In genomic region chr15:63381301-63382192, GRCh38 we compare ENCODE assay signal across 1 cellular context.
TF ChIP-seq lines count a peak whose summit lies in the region.

CA12 (minus strand) TSS chr15:63381846; CDS start chr15:63381720, 126 bp downstream.

TF ChIP-seq in HepG2, 621 proteins besides CTCF, POLR2A, EP300 and RAD21 (continued from another document):
- TF ChIP-seq, protein P1, sequence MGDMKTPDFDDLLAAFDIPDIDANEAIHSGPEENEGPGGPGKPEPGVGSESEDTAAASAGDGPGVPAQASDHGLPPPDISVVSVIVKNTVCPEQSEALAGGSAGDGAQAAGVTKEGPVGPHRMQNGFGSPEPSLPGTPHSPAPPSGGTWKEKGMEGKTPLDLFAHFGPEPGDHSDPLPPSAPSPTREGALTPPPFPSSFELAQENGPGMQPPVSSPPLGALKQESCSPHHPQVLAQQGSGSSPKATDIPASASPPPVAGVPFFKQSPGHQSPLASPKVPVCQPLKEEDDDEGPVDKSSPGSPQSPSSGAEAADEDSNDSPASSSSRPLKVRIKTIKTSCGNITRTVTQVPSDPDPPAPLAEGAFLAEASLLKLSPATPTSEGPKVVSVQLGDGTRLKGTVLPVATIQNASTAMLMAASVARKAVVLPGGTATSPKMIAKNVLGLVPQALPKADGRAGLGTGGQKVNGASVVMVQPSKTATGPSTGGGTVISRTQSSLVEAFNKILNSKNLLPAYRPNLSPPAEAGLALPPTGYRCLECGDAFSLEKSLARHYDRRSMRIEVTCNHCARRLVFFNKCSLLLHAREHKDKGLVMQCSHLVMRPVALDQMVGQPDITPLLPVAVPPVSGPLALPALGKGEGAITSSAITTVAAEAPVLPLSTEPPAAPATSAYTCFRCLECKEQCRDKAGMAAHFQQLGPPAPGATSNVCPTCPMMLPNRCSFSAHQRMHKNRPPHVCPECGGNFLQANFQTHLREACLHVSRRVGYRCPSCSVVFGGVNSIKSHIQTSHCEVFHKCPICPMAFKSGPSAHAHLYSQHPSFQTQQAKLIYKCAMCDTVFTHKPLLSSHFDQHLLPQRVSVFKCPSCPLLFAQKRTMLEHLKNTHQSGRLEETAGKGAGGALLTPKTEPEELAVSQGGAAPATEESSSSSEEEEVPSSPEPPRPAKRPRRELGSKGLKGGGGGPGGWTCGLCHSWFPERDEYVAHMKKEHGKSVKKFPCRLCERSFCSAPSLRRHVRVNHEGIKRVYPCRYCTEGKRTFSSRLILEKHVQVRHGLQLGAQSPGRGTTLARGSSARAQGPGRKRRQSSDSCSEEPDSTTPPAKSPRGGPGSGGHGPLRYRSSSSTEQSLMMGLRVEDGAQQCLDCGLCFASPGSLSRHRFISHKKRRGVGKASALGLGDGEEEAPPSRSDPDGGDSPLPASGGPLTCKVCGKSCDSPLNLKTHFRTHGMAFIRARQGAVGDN (CRISPR knock-in tag; IDR thresholded peaks at IDR 0.05), result peak; percentile 66
- TF ChIP-seq TOPORS (CRISPR knock-in tag; IDR thresholded peaks at IDR 0.05) (0 out of 2 replicates have a peak, but pooled peaks have one; percentile 35), ZNF563 (CRISPR knock-in tag; IDR thresholded peaks at IDR 0.05) (peak; percentile 67; the same call in 1 of the 2 replicates), ZNF263 (CRISPR knock-in tag; IDR thresholded peaks at IDR 0.05) (peak; percentile 20; the same call in 1 of the 2 replicates), SUZ12 (IDR thresholded peaks at IDR 0.05; ENCODE audit: low read depth, low read length) (no peak), ZNF781 (CRISPR knock-in tag; IDR thresholded peaks at IDR 0.05; ENCODE audit: borderline replicate concordance, not compliant biosample characterization) (no peak), GLI4 (CRISPR knock-in tag; IDR thresholded peaks at IDR 0.05; ENCODE audit: borderline replicate concordance) (0 out of 2 replicates have a peak, but pooled peaks have one; percentile 23), ZNF800 (CRISPR knock-in tag; IDR thresholded peaks at IDR 0.05) (peak; percentile 83; the same call in 1 of the 2 replicates), HNRNPLL (IDR thresholded peaks at IDR 0.05; ENCODE audit: low read depth, low read length, poor library complexity, severe bottlenecking) (peak; percentile 45)
- TF ChIP-seq, protein P2, sequence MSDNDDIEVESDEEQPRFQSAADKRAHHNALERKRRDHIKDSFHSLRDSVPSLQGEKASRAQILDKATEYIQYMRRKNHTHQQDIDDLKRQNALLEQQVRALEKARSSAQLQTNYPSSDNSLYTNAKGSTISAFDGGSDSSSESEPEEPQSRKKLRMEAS (IDR thresholded peaks at IDR 0.05), result peak; percentile 44; the same call in 1 of the 2 replicates
- TF ChIP-seq, protein P3, sequence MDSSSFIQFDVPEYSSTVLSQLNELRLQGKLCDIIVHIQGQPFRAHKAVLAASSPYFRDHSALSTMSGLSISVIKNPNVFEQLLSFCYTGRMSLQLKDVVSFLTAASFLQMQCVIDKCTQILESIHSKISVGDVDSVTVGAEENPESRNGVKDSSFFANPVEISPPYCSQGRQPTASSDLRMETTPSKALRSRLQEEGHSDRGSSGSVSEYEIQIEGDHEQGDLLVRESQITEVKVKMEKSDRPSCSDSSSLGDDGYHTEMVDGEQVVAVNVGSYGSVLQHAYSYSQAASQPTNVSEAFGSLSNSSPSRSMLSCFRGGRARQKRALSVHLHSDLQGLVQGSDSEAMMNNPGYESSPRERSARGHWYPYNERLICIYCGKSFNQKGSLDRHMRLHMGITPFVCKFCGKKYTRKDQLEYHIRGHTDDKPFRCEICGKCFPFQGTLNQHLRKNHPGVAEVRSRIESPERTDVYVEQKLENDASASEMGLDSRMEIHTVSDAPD (CRISPR knock-in tag; IDR thresholded peaks at IDR 0.05), result 0 out of 2 replicates have a peak, but pooled peaks have one; percentile 37
- TF ChIP-seq, protein P4, sequence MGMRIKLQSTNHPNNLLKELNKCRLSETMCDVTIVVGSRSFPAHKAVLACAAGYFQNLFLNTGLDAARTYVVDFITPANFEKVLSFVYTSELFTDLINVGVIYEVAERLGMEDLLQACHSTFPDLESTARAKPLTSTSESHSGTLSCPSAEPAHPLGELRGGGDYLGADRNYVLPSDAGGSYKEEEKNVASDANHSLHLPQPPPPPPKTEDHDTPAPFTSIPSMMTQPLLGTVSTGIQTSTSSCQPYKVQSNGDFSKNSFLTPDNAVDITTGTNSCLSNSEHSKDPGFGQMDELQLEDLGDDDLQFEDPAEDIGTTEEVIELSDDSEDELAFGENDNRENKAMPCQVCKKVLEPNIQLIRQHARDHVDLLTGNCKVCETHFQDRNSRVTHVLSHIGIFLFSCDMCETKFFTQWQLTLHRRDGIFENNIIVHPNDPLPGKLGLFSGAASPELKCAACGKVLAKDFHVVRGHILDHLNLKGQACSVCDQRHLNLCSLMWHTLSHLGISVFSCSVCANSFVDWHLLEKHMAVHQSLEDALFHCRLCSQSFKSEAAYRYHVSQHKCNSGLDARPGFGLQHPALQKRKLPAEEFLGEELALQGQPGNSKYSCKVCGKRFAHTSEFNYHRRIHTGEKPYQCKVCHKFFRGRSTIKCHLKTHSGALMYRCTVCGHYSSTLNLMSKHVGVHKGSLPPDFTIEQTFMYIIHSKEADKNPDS (CRISPR knock-in tag; IDR thresholded peaks at IDR 0.05), result 0 out of 2 replicates have a peak, but pooled peaks have one; percentile 51
- TF ChIP-seq, protein P5, sequence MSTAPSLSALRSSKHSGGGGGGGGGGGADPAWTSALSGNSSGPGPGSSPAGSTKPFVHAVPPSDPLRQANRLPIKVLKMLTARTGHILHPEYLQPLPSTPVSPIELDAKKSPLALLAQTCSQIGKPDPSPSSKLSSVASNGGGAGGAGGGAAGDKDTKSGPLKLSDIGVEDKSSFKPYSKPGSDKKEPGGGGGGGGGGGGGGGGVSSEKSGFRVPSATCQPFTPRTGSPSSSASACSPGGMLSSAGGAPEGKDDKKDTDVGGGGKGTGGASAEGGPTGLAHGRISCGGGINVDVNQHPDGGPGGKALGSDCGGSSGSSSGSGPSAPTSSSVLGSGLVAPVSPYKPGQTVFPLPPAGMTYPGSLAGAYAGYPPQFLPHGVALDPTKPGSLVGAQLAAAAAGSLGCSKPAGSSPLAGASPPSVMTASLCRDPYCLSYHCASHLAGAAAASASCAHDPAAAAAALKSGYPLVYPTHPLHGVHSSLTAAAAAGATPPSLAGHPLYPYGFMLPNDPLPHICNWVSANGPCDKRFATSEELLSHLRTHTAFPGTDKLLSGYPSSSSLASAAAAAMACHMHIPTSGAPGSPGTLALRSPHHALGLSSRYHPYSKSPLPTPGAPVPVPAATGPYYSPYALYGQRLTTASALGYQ (CRISPR knock-in tag; IDR thresholded peaks at IDR 0.05), result no peak
- TF ChIP-seq, protein P6, sequence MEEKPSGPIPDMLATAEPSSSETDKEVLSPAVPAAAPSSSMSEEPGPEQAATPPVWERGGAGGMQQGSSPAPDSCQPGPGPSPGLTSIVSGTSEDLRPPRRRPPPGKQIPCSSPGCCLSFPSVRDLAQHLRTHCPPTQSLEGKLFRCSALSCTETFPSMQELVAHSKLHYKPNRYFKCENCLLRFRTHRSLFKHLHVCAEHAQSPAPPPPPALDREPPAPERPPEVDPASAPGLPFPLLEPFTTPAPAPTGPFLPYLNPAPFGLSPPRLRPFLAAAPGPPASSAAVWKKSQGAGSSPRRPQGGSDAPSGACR (CRISPR knock-in tag; IDR thresholded peaks at IDR 0.05), result 0 out of 2 replicates have a peak, but pooled peaks have one; percentile 34
- TF ChIP-seq, protein P7, sequence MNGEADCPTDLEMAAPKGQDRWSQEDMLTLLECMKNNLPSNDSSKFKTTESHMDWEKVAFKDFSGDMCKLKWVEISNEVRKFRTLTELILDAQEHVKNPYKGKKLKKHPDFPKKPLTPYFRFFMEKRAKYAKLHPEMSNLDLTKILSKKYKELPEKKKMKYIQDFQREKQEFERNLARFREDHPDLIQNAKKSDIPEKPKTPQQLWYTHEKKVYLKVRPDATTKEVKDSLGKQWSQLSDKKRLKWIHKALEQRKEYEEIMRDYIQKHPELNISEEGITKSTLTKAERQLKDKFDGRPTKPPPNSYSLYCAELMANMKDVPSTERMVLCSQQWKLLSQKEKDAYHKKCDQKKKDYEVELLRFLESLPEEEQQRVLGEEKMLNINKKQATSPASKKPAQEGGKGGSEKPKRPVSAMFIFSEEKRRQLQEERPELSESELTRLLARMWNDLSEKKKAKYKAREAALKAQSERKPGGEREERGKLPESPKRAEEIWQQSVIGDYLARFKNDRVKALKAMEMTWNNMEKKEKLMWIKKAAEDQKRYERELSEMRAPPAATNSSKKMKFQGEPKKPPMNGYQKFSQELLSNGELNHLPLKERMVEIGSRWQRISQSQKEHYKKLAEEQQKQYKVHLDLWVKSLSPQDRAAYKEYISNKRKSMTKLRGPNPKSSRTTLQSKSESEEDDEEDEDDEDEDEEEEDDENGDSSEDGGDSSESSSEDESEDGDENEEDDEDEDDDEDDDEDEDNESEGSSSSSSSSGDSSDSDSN (CRISPR knock-in tag; IDR thresholded peaks at IDR 0.05), result peak; percentile 18; the same call in 1 of the 2 replicates
TF ChIP-seq in HepG2: peak in this region for 14.
